In the genomic region with DNA sequence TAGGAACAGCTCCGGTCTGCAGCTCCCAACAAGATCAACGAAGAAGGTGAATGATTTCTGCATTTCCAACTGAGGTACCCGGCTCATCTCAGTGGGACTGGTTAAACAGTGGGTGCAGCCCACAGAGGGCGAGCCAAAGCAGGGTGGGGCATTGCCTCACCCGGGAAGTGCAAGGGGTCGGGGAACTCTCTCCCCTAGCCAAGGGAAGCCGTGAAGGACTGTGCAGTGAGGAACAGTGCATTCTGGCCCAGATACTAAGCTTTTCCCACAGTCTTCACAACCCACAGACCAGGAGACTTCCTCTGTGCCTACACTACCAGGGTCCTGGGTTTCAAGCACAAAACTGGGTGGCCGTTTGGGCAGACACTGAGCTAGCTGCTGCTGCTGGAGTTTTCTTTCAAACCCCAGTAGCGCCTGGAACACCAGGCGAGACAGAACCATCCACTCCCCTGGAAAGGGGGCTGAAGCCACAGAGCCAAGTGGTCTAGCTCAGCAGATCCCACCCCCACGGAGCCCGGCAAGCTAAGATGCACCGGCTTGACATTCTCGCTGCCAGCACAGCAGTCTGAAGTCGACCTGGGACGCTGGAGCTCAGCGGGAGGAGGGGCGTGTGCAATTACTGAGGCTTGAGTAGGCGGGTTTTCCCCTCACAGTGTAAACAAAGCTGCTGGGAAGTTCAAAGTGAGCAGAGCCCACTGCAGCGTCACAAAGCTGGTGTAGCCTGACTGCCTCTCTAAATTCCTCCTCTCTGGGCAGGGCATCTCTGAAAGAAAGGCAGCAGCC, we compare ENCODE assay signal across 8 cellular contexts.
DNase-seq lines count a peak whose midpoint lies in the region; ATAC-seq lines count a peak whose summit lies in the region.

No MANE protein-coding gene starts in this region.

- H3K27ac Mint-ChIP-seq in activated CD4-positive, alpha-beta T cell treated with anti-CD3 and anti-CD28 coated beads, Interleukin-2, amount 10 ng/mL, durations not matched to agents 7 days and 5 days, result no peak overlapping the region

- ATAC-seq in GM19023 (IDR thresholded peaks at IDR 0.05; ENCODE audit: unreplicated experiment) (no peak), HG02938 (IDR thresholded peaks at IDR 0.05; ENCODE audit: unreplicated experiment) (no peak)

- no peaks in the 10 kb centered on the region for H3K9me3 Mint-ChIP-seq in activated CD4-positive, alpha-beta T cell treated with anti-CD3 and anti-CD28 coated beads, Interleukin-2, amount 10 ng/mL, durations not matched to agents 7 days and 5 days

- H3K27me3 Mint-ChIP-seq in activated CD4-positive, alpha-beta T cell treated with anti-CD3 and anti-CD28 coated beads, Interleukin-2, amount 10 ng/mL, durations not matched to agents 7 days and 5 days, result no peaks in the 10 kb centered on the region

- CTCF ChIA-PET in activated CD4-positive, alpha-beta T cell treated with anti-CD3 and anti-CD28 coated beads, Interleukin-2, amount 10 ng/mL, durations not matched to agents 7 days and 5 days (lab: Charles Lee), result no interaction called here

- peaks cover 28% of the 10 kb centered on the region for H3K36me3 Mint-ChIP-seq in activated CD4-positive, alpha-beta T cell treated with anti-CD3 and anti-CD28 coated beads, Interleukin-2, amount 10 ng/mL, durations not matched to agents 7 days and 5 days (ENCODE audit: low read depth)

- no peak overlapping the region for H3K4me3 Mint-ChIP-seq in activated CD4-positive, alpha-beta T cell treated with anti-CD3 and anti-CD28 coated beads, Interleukin-2, amount 10 ng/mL, durations not matched to agents 7 days and 5 days

- peaks cover 16% of the 10 kb centered on the region for H3K4me1 Mint-ChIP-seq in activated CD4-positive, alpha-beta T cell treated with anti-CD3 and anti-CD28 coated beads, Interleukin-2, amount 10 ng/mL, durations not matched to agents 7 days and 5 days

- POLR2A ChIA-PET in activated CD4-positive, alpha-beta T cell treated with anti-CD3 and anti-CD28 coated beads, Interleukin-2, amount 10 ng/mL, durations not matched to agents 7 days and 5 days (lab: Charles Lee), result no interaction called here

- peak; percentile 13 for DNase-seq in stimulated activated CD4-positive, alpha-beta T cell treated with anti-CD3 and anti-CD28 coated beads, Interleukin-15, amount 100 ng/mL, for 24 hours
- DNase-seq in stimulated activated CD4-positive, alpha-beta T cell treated with anti-CD3 and anti-CD28 coated beads, Interleukin-2, amount 100 ng/mL, for 48 hours, result no peak
- DNase-seq in activated CD4-positive, alpha-beta T cell treated with anti-CD3 and anti-CD28 coated beads, Interleukin-2, amount 10 ng/mL, durations not matched to agents 7 days and 5 days, result peak; percentile 7
- DNase-seq in iris pigment epithelial cell (ENCODE audit: low read depth) (peak; percentile 87), ureter (ENCODE audit: low spot score) (peak; percentile 48), AG20443 (ENCODE audit: low spot score) (no peak)

Comparison
In these comparisons a context has a peak if more than half of its experiments do, and no peak if none do; other contexts are left out.
1. DNase-seq: peak in stimulated activated CD4-positive, alpha-beta T cell treated with anti-CD3 and anti-CD28 coated beads, Interleukin-15, amount 100 ng/mL, for 24 hours (single experiment), activated CD4-positive, alpha-beta T cell treated with anti-CD3 and anti-CD28 coated beads, Interleukin-2, amount 10 ng/mL, durations not matched to agents 7 days and 5 days (single experiment), iris pigment epithelial cell (single experiment) and ureter (single experiment); none in stimulated activated CD4-positive, alpha-beta T cell treated with anti-CD3 and anti-CD28 coated beads, Interleukin-2, amount 100 ng/mL, for 48 hours (0 of 2) and AG20443 (single experiment).